22 cellular contexts compared by ENCODE assay signal in genomic region chr14:34568803-34569202, GRCh38.
"Had no signal": no experiment of that assay in that cellular context is flagged by ENCODE, and none has a peak within 500 bp of the region (broad histone marks: within the 10 kb centered on the region; RNA-seq: fewer than 3 reads in every experiment).

No MANE protein-coding gene starts in this region.

- H3K36me3 Mint-ChIP-seq: natural killer cell treated with Interleukin-12 subunit alpha and Interleukin-12 subunit beta and Interleukin-15 and Interleukin-18, amount 100 ng/mL, for 72 hours had no signal

- H3K4me1 ChIP-seq: esophagus squamous epithelium, pancreas, tibial nerve, uterus had no signal

- H3K36me3 ChIP-seq: uterus had no signal

- H3K9me3 ChIP-seq: esophagus squamous epithelium, neutrophil, pancreas, tibial nerve, uterus had no signal

- DNase-seq: activated CD4-positive, alpha-beta T cell treated with anti-CD3 and anti-CD28 coated beads for 4 hours; activated CD4-positive, alpha-beta T cell treated with anti-CD3 and anti-CD28 coated beads, Interleukin-2, amount 50 U/mL, for 48 hours; activated CD4-positive, CD25-positive, alpha-beta regulatory T cell; activated naive CD4-positive, alpha-beta T cell; endodermal cell; esophagus squamous epithelium; kidney; stimulated activated CD4-positive, alpha-beta T cell treated with anti-CD3 and anti-CD28 coated beads, Interleukin-1b, Interleukin-23, amount 100 ng/mL, for 48 hours; T1000; uterus had no signal

- H3K27me3 Mint-ChIP-seq: activated naive CD8-positive, alpha-beta T cell; central memory CD8-positive, alpha-beta T cell; natural killer cell treated with Interleukin-12 subunit alpha and Interleukin-12 subunit beta and Interleukin-15 and Interleukin-18, amount 100 ng/mL, for 72 hours; stimulated activated naive CD8-positive, alpha-beta T cell treated with anti-CD3 and anti-CD28 coated beads, Interleukin-15, Interleukin-2, amounts not matched to agents 100 ng/mL and 50 ng/mL, for 24 hours had no signal

- H3K4me3 Mint-ChIP-seq: activated naive CD8-positive, alpha-beta T cell; central memory CD8-positive, alpha-beta T cell; endodermal cell; mesothelial cell of epicardium; natural killer cell treated with Interleukin-12 subunit alpha and Interleukin-12 subunit beta and Interleukin-15 and Interleukin-18, amount 100 ng/mL, for 72 hours; stimulated activated naive CD8-positive, alpha-beta T cell treated with anti-CD3 and anti-CD28 coated beads, Interleukin-15, Interleukin-2, amounts not matched to agents 100 ng/mL and 50 ng/mL, for 24 hours had no signal

- H3K4me1 Mint-ChIP-seq: central memory CD8-positive, alpha-beta T cell; endodermal cell; mesothelial cell of epicardium had no signal

- H3K4me3 ChIP-seq: coronary artery, esophagus squamous epithelium, lung, pancreas, skin epidermis, tibial nerve, uterus had no signal

- ATAC-seq: natural killer cell treated with Interleukin-12 subunit alpha and Interleukin-12 subunit beta and Interleukin-15 and Interleukin-18, amount 100 ng/mL, for 72 hours; right cardiac atrium had no signal

- H3K27me3 ChIP-seq: esophagus squamous epithelium, neutrophil, pancreas, tibial nerve, uterus had no signal

- H3K9me3 Mint-ChIP-seq: central memory CD8-positive, alpha-beta T cell; endodermal cell; mesothelial cell of epicardium; natural killer cell treated with Interleukin-12 subunit alpha and Interleukin-12 subunit beta and Interleukin-15 and Interleukin-18, amount 100 ng/mL, for 72 hours; stimulated activated naive CD8-positive, alpha-beta T cell treated with anti-CD3 and anti-CD28 coated beads, Interleukin-15, Interleukin-2, amounts not matched to agents 100 ng/mL and 50 ng/mL, for 24 hours had no signal

- H3K27ac ChIP-seq: coronary artery, esophagus squamous epithelium, neutrophil, pancreas, tibial nerve, uterus had no signal

- H3K27ac Mint-ChIP-seq: activated naive CD8-positive, alpha-beta T cell; mesothelial cell of epicardium; natural killer cell treated with Interleukin-12 subunit alpha and Interleukin-12 subunit beta and Interleukin-15 and Interleukin-18, amount 100 ng/mL, for 72 hours; stimulated activated naive CD8-positive, alpha-beta T cell treated with anti-CD3 and anti-CD28 coated beads, Interleukin-15, Interleukin-2, amounts not matched to agents 100 ng/mL and 50 ng/mL, for 24 hours had no signal
